ENCODE assay signal across 23 cellular contexts in the genomic region with DNA sequence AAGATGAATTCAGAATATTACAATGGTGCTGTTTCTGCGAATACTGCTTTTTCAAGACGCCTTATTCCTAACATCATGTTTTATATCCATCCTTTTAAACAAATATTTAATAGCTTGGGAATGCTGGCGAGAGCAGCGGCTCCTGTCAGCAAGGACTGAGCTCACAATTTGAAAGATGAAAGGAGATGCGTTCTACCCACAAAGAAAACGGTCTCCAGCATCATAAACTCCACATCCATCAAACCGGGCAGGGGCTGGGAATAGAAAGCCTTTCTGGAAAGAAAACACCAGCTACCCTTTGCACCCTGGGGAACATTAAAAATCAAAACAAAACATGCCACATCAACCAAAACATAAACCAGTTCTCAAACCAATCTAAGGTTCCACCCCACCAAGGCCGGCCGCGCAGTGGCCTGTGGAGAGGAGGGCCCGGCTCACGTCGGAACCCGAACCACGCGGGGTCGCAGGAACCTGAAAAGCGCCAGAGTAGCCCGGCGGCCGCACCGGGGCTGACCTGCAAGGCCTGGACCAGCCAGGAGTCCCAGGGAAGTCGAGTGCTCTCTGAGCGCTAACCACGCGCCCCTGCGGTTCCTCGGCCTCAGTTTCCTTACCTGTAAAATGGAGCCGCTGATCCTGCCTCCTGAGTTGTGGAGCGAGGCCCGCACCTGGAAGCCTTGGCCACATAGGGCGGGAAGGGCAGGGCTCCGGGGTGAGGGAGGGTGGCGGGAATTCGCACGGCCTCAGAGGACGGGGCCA. TPM values are rescaled to one million over a fixed set of nuclear protein-coding genes. Genes with fewer than 3 reads are reported as not detected.
A peak's percentile ranks its signal among the peaks of the same experiment; 100 is the strongest.
DNase-seq lines count a peak whose midpoint lies in the region; ATAC-seq and TF ChIP-seq lines count a peak whose summit lies in the region.
"Had no signal": no experiment of that assay in that cellular context is flagged by ENCODE, and none has a peak within 500 bp of the region (broad histone marks: within the 10 kb centered on the region; RNA-seq: fewer than 3 reads in every experiment).

No MANE protein-coding gene starts in this region.

- TF ChIP-seq POLR2A in uterus (IDR thresholded peaks at IDR 0.05) (no peak), ovary (IDR thresholded peaks at IDR 0.05) (no peak), body of pancreas (IDR thresholded peaks at IDR 0.05) (no peak)

- H3K9me3 Mint-ChIP-seq in WTC11 = peaks cover 3% of the 10 kb centered on the region

- H3K4me3 Mint-ChIP-seq in WTC11 = no peak overlapping the region
- H3K4me3 Mint-ChIP-seq: CD14-positive monocyte, H9 had no signal

- H3K23ac ChIP-seq in neuronal stem cell (ENCODE audit: low read depth, low read length, poor library complexity) = peak overlapping the region; percentile 37

- H3K79me1 ChIP-seq in neuronal stem cell (ENCODE audit: low read depth, low read length) = no peaks in the 10 kb centered on the region

- TF ChIP-seq EP300 in ovary (IDR thresholded peaks at IDR 0.05) = no peak

- intact Hi-C loops in uterus (cut with DNase I; ENCODE audit: low total_unique reads) (no loop called here), ovary (cut with DNase I) (no loop called here), body of pancreas (cut with DNase I) (no loop called here)

- H3K27me3 Mint-ChIP-seq in WTC11 (ENCODE audit: low read depth) = no peaks in the 10 kb centered on the region

- H3K27me3 ChIP-seq in neuronal stem cell (ENCODE audit: control insufficient read depth in 3 of 3, insufficient read depth in 3 of 3, low read depth in 1 of 3, low read length in 3 of 3) (no peaks in the 10 kb centered on the region), uterus (no peaks in the 10 kb centered on the region), ovary (no peaks in the 10 kb centered on the region), body of pancreas (no peaks in the 10 kb centered on the region)

- peak overlapping the region; percentile 17 for H3K18ac ChIP-seq in neuronal stem cell (ENCODE audit: low read length)

- no peak overlapping the region for H2BK15ac ChIP-seq in neuronal stem cell (ENCODE audit: low read length)

- no peak overlapping the region for H2BK5ac ChIP-seq in neuronal stem cell (ENCODE audit: low read length)

- H2AFZ ChIP-seq in neuronal stem cell (ENCODE audit: low read length) = no peak overlapping the region

- H3K9ac ChIP-seq in neuronal stem cell (ENCODE audit: low read depth, low read length, poor library complexity) = no peak overlapping the region
- H3K9ac ChIP-seq: SK-N-SH had no signal

- H3K9me3 ChIP-seq in neuronal stem cell (replicated peaks in 1 of 2; ENCODE audit: control insufficient read depth in 2 of 2, insufficient read depth in 1 of 2, low read depth in 1 of 2, low read length in 2 of 2) (no peaks in the 10 kb centered on the region), uterus (no peaks in the 10 kb centered on the region), ovary (no peaks in the 10 kb centered on the region), body of pancreas (no peaks in the 10 kb centered on the region)
- H3K9me3 ChIP-seq: SK-N-SH had no signal

- H2BK120ac ChIP-seq in neuronal stem cell (ENCODE audit: low read depth, low read length) = no peak overlapping the region

- peaks cover 19% of the 10 kb centered on the region for H3K4me1 Mint-ChIP-seq in WTC11
- H3K4me1 Mint-ChIP-seq: CD14-positive monocyte had no signal

- no CpG with 5 or more reads among the region's 37 CpGs for WGBS in neuronal stem cell (ENCODE audit: extremely low coverage in 2 of 2, insufficient read length in 2 of 2, insufficient replicate concordance in 1 of 2), 2 donors
- WGBS in ovary, 3 donors = 81% methylated on average over 35 to 37 of the region's 37 CpGs
- WGBS in body of pancreas, 2 donors = 80 to 82% methylated on average over 27 to 37 of the region's 37 CpGs

- no peak for DNase-seq in WTC11 (ENCODE audit: low spot score)
- DNase-seq in left kidney (ENCODE audit: low read depth, low spot score) = peak; percentile 55
- no peak for DNase-seq in neuronal stem cell (ENCODE audit: low spot score)
- peak in 1 of 2 donors; percentile 71 for DNase-seq in uterus
- no peak for DNase-seq in ovary
- no peak for DNase-seq in body of pancreas
- DNase-seq: DND-41, Karpas-422, NCI-H1048, NCI-H1436, NCI-H1930, NCI-H345, NCI-H524 treated with DMSO at 0.1 percent for 48 hours, PC-3, RPMI8226, SHP77 treated with DMSO at 0.1 percent for 48 hours, SK-N-SH had no signal

- no peak overlapping the region for H3K14ac ChIP-seq in neuronal stem cell (ENCODE audit: low read length)

- no peak overlapping the region for H3K4me3 ChIP-seq in neuronal stem cell (ENCODE audit: low read length in 2 of 2)
- no peak overlapping the region for H3K4me3 ChIP-seq in uterus
- no peak overlapping the region for H3K4me3 ChIP-seq in ovary
- H3K4me3 ChIP-seq in body of pancreas = no peak overlapping the region

- CTCF ChIA-PET in WTC11 (lab: Charles Lee) = interaction anchor here (1.0 to 1.8 kb wide), 9 partner anchors 14 to 144 kb away, joined by 3 to 11 read pairs (median 4); partner anchors contain the start of genes ANKRD36 and ANKRD39

- no peak overlapping the region for H3K4ac ChIP-seq in neuronal stem cell (ENCODE audit: low read length)

- H3K4me1 ChIP-seq in neuronal stem cell (ENCODE audit: control insufficient read depth in 2 of 2, insufficient read depth in 1 of 2, low read depth in 1 of 2, low read length in 2 of 2) = peaks cover 0 to 11% of the 10 kb centered on the region in 2 donors
- H3K4me1 ChIP-seq in uterus = no peaks in the 10 kb centered on the region
- no peaks in the 10 kb centered on the region for H3K4me1 ChIP-seq in ovary (ENCODE audit: insufficient read depth)
- no peaks in the 10 kb centered on the region for H3K4me1 ChIP-seq in body of pancreas

- H2AK5ac ChIP-seq in neuronal stem cell (ENCODE audit: low read depth, low read length) = peak overlapping the region; percentile 85

- no peak for ATAC-seq in WTC11
- no peak for ATAC-seq in HG02970 (IDR thresholded peaks at IDR 0.05; ENCODE audit: low FRiP score, unreplicated experiment)
- no peak for ATAC-seq in body of pancreas
- ATAC-seq: PC-3 had no signal

- H3K4me2 ChIP-seq in neuronal stem cell (ENCODE audit: insufficient read depth, low read length, poor library complexity, severe bottlenecking) = no peak overlapping the region
- H3K4me2 ChIP-seq: SK-N-SH had no signal

- no peak for TF ChIP-seq CTCF in WTC11 (IDR thresholded peaks at IDR 0.05)
- no peak for TF ChIP-seq CTCF in uterus (IDR thresholded peaks at IDR 0.05)
- TF ChIP-seq CTCF in ovary (IDR thresholded peaks at IDR 0.05) = no peak
- no peak for TF ChIP-seq CTCF in body of pancreas (IDR thresholded peaks at IDR 0.05)

- no peak overlapping the region for H2BK12ac ChIP-seq in neuronal stem cell (ENCODE audit: low read length)

- H3K36me3 ChIP-seq in neuronal stem cell (replicated peaks in 1 of 2; ENCODE audit: control insufficient read depth in 2 of 2, insufficient read depth in 2 of 2, low read length in 2 of 2) (no peaks in the 10 kb centered on the region), uterus (no peaks in the 10 kb centered on the region), ovary (no peaks in the 10 kb centered on the region), body of pancreas (replicated peaks in 1 of 2; ENCODE audit: insufficient read depth in 1 of 2, low read depth in 2 of 2) (no peaks in the 10 kb centered on the region)

- POLR2A ChIA-PET in WTC11 (lab: Charles Lee) = interaction anchor here (0.8 kb wide), 1 partner anchor 16 kb away, joined by 3 read pairs; no protein-coding TSS in a partner anchor

- H4K91ac ChIP-seq in neuronal stem cell (ENCODE audit: low read depth, low read length, poor library complexity) = no peak overlapping the region

- no peak overlapping the region for H3K27ac Mint-ChIP-seq in WTC11

- H3K27ac ChIP-seq in neuronal stem cell (replicated peaks; ENCODE audit: low read length) (no peak overlapping the region), uterus (peak overlapping the region; percentile 82 to 92), ovary (no peak overlapping the region), body of pancreas (no peak overlapping the region)

- no peaks in the 10 kb centered on the region for H3K36me3 Mint-ChIP-seq in WTC11
- H3K36me3 Mint-ChIP-seq: CD14-positive monocyte had no signal

- no peak overlapping the region for H4K8ac ChIP-seq in neuronal stem cell (ENCODE audit: low read depth, low read length)

TF ChIP-seq in WTC11, 78 proteins besides CTCF, POLR2A, EP300 and RAD21:
- TF ChIP-seq ZNF416 (CRISPR knock-in tag; IDR thresholded peaks at IDR 0.05) (no peak), CREM (CRISPR knock-in tag; IDR thresholded peaks at IDR 0.05) (no peak), GTF2I (CRISPR knock-in tag; conservative IDR thresholded peaks at IDR 0.05) (0 out of 2 replicates have a peak, but pooled peaks have one; percentile 8)

RNA-seq across cellular contexts. Expression of gene FAM178B, which starts 0.6 kb away (rescaled TPM):
- total RNA-seq in WTC11 (2021) (0.52 to 0.71 TPM (median 0.62 TPM) in 3 replicates), uterus (1 to 10 TPM in 1 of 4 donors, not detected in 3; 2.2 TPM), ovary (1 to 10 TPM in 3 of 7 donors, under 1 TPM in 2, not detected in 2; 0.40 to 6.5 (median 1.3) TPM), body of pancreas (not detected)
- polyA plus RNA-seq in neuronal stem cell (2013, experiment 1 of 2) = 1.0 TPM
- 1.0 TPM for polyA plus RNA-seq in neuronal stem cell (2013, experiment 2 of 2)
- under 1 TPM in 1 of 2 donors, not detected in 1; 0.28 TPM for polyA plus RNA-seq in ovary
- total RNA-seq: G401, HT-29, MCF 10A, PC-3 had no signal
- polyA plus RNA-seq: CD14-positive monocyte, SK-N-SH had no signal

Comparison
In these comparisons a context has a peak if more than half of its experiments do, and no peak if none do; other contexts are left out.
1. H3K27ac ChIP-seq: peak in uterus (2 of 2); none in neuronal stem cell (single experiment), ovary (0 of 2) and body of pancreas (0 of 4).